8 cellular contexts compared by ENCODE assay signal in the genomic region with DNA sequence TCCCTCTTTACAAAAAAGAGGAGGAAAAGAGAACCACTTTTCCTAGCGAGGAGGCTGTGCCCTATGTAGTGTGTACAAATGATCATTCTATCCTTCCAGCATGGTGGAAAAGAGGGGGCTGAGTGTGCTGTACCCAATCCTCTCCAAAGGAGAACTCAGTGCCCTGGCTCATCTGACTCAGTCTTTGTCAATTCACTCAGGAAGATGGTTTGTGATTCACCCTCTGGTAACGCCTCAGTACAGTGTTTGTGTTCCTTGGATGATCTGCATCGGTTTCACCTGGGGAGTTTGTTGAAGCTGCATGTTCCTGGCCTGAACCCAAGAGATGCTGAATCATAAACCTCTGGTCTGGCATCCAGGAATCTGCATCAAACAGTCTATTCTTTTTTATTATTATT. TPM values are rescaled to one million over a fixed set of nuclear protein-coding genes. Genes with fewer than 3 reads are reported as not detected.
DNase-seq lines count a peak whose midpoint lies in the region; ATAC-seq and TF ChIP-seq lines count a peak whose summit lies in the region.

No MANE protein-coding gene starts in this region.

- BruUV-seq in Calu3 (replicated peaks; lab: Mats Ljungman, UMichigan) (no TSS peak), IMR-90 (replicated peaks; lab: Mats Ljungman, UMichigan) (no TSS peak)

- H2AK5ac ChIP-seq in IMR-90 (ENCODE audit: low read depth, low read length) = peak overlapping the region; percentile 41; the same call in 1 of the 2 replicates

- H3K36me3 Mint-ChIP-seq in Calu3 (ENCODE audit: insufficient read depth, unreplicated experiment) (no peaks in the 10 kb centered on the region), neural progenitor cell (no peaks in the 10 kb centered on the region)

- H4K8ac ChIP-seq in IMR-90 (ENCODE audit: low read depth in 2 of 2, low read length in 2 of 2) = peak overlapping the region in 1 of 2 experiments; percentile 77; a peak in 1 of 4 replicates

- H3K4me2 ChIP-seq in IMR-90 (ENCODE audit: low read depth, low read length) (peak overlapping the region; percentile 77), neural progenitor cell (no peak overlapping the region)

- dilution Hi-C loops in IMR-90 (cut with HindIII; ENCODE audit: low sequenced_read_pairs, unreplicated experiment) = no loop called here

- H3K4me1 ChIP-seq in IMR-90 (ENCODE audit: control insufficient read depth, insufficient read depth, low read length) (peaks cover 2% of the 10 kb centered on the region; the same call in 1 of the 2 replicates), neural progenitor cell (no peaks in the 10 kb centered on the region)

- H3K36me3 ChIP-seq in IMR-90 (ENCODE audit: control insufficient read depth, insufficient read depth, low read length) = no peaks in the 10 kb centered on the region
- H3K36me3 ChIP-seq in neural progenitor cell = no peaks in the 10 kb centered on the region

- H3K27me3 Mint-ChIP-seq in Calu3 (ENCODE audit: unreplicated experiment) = peaks cover 12% of the 10 kb centered on the region
- H3K27me3 Mint-ChIP-seq in neural progenitor cell (ENCODE audit: insufficient read depth, low read depth) = no peaks in the 10 kb centered on the region

- in situ Hi-C loops in IMR-90 (cut with MboI; ENCODE audit: low sequenced_read_pairs) = no loop called here

- no peak overlapping the region for H3K27ac Mint-ChIP-seq in Calu3 (ENCODE audit: unreplicated experiment)
- H3K27ac Mint-ChIP-seq in neural progenitor cell = no peak overlapping the region

- peak overlapping the region; percentile 50; the same call in 1 of the 2 replicates for H3K27ac ChIP-seq in IMR-90 (ENCODE audit: insufficient read depth, low read length)
- peak overlapping the region; percentile 92 for H3K27ac ChIP-seq in caudate nucleus (ENCODE audit: low read depth, low read length)
- no peak overlapping the region for H3K27ac ChIP-seq in neural progenitor cell

- 0 out of 2 replicates have a peak overlapping the region, but pooled peaks have one; percentile 10 for H4K5ac ChIP-seq in IMR-90 (ENCODE audit: low read depth, low read length)

- H3K9me3 ChIP-seq in IMR-90 (ENCODE audit: control insufficient read depth, insufficient read depth, low read length) (no peaks in the 10 kb centered on the region), neural progenitor cell (ENCODE audit: low read depth) (no peaks in the 10 kb centered on the region)

- no peak for TF ChIP-seq POLR2A in IMR-90 (IDR thresholded peaks at IDR 0.05; ENCODE audit: low read depth, low read length)

- DNase-seq in Calu3 (peak; percentile 2), IMR-90 (peak; percentile 96), caudate nucleus (lab: John Stamatoyannopoulos, UW) (peak in 33 of 61 donors; percentile 10 to 83 (median 45)), neural progenitor cell (ENCODE audit: low spot score) (no peak), NCI-H524 (lab: John Stamatoyannopoulos, UW) (no peak), NCI-H2029 treated with DMSO at 0.1 percent for 48 hours (lab: John Stamatoyannopoulos, UW) (no peak)

- intact Hi-C loops in Calu3 (cut with micrococcal nuclease; ENCODE audit: unreplicated experiment) = no loop called here
- intact Hi-C loops in IMR-90 (cut with micrococcal nuclease) = loop anchor here (2.0 to 10.0 kb wide), 4 partner anchors 67 to 1208 kb away; no protein-coding TSS in a partner anchor

- peak overlapping the region; percentile 23 for H3K4ac ChIP-seq in IMR-90 (ENCODE audit: low read depth, low read length)

- peak overlapping the region; percentile 11 for H3K14ac ChIP-seq in IMR-90 (replicated peaks; ENCODE audit: low read depth, low read length)

- H2BK20ac ChIP-seq in IMR-90 (ENCODE audit: low read depth, low read length) = peak overlapping the region; percentile 71

- H2BK120ac ChIP-seq in IMR-90 (ENCODE audit: low read depth, low read length) = peak overlapping the region; percentile 74

- peak overlapping the region; percentile 17 for H2AK9ac ChIP-seq in IMR-90 (replicated peaks; ENCODE audit: low read depth, low read length, poor library complexity)

- H4K91ac ChIP-seq in IMR-90 (ENCODE audit: insufficient read depth, low read depth, low read length) = peak overlapping the region; percentile 71

- ATAC-seq in IMR-90 (ENCODE audit: low read depth) = peak; percentile 84
- no peak for ATAC-seq in HG02678 (IDR thresholded peaks at IDR 0.05; ENCODE audit: unreplicated experiment)
- ATAC-seq in HG03354 (IDR thresholded peaks at IDR 0.05; ENCODE audit: poor library complexity, severe bottlenecking, unreplicated experiment) = no peak

- H2BK15ac ChIP-seq in IMR-90 (ENCODE audit: low read depth, low read length) = peak overlapping the region; percentile 69; the same call in 2 of the 3 replicates

- H4K20me1 ChIP-seq in IMR-90 (ENCODE audit: insufficient read depth, low read length) = peaks cover 5% of the 10 kb centered on the region; the same call in 1 of the 2 replicates
- H4K20me1 ChIP-seq in neural progenitor cell (ENCODE audit: low read depth) = no peaks in the 10 kb centered on the region

- H3K18ac ChIP-seq in IMR-90 (ENCODE audit: low read depth, low read length) = peak overlapping the region; percentile 62; the same call in 1 of the 2 replicates

- no CpG with 5 or more reads among the region's 3 CpGs for WGBS in IMR-90 (ENCODE audit: extremely low coverage in 2 of 2, insufficient read length in 1 of 2), 2 experiments

- H3K4me1 Mint-ChIP-seq in Calu3 (ENCODE audit: low read depth, unreplicated experiment) (peaks cover 5% of the 10 kb centered on the region), neural progenitor cell (peaks cover 7% of the 10 kb centered on the region)

- H2AFZ ChIP-seq in IMR-90 (replicated peaks; ENCODE audit: low read length, poor library complexity) (peak overlapping the region; percentile 82), neural progenitor cell (replicated peaks) (peak overlapping the region; percentile 76)

- H3K79me2 ChIP-seq in neural progenitor cell (ENCODE audit: low read depth) = no peaks in the 10 kb centered on the region

- no peak overlapping the region for H3K56ac ChIP-seq in IMR-90 (ENCODE audit: extremely low read depth, insufficient read depth, low read length)

- peak overlapping the region; percentile 21; the same call in 1 of the 2 replicates for H3K23ac ChIP-seq in IMR-90 (ENCODE audit: low read depth, low read length)

- H3K4me3 Mint-ChIP-seq in Calu3 (ENCODE audit: low read depth, unreplicated experiment) = no peak overlapping the region
- no peak overlapping the region for H3K4me3 Mint-ChIP-seq in neural progenitor cell

- POLR2A ChIA-PET in IMR-90 (lab: Charles Lee; ENCODE audit: unreplicated experiment) = no interaction called here

- H3K79me1 ChIP-seq in IMR-90 (ENCODE audit: low read depth in 1 of 2, low read length in 2 of 2) = no peaks in the 10 kb centered on the region

- no peak for TF ChIP-seq CTCF in Calu3 (IDR thresholded peaks at IDR 0.05; ENCODE audit: unreplicated experiment)
- no peak for TF ChIP-seq CTCF in IMR-90 (conservative IDR thresholded peaks at IDR 0.05; ENCODE audit: low read depth, low read length)
- TF ChIP-seq CTCF in neural progenitor cell (IDR thresholded peaks at IDR 0.05) = no peak

- no peak; the same call in 1 of the 2 replicates for TF ChIP-seq RAD21 in IMR-90 (IDR thresholded peaks at IDR 0.05; ENCODE audit: low read length)

- peak overlapping the region; percentile 82 for H2BK5ac ChIP-seq in IMR-90 (ENCODE audit: low read depth, low read length, poor library complexity, severe bottlenecking)

- peak overlapping the region; percentile 3; the same call in 1 of the 2 replicates for H3K4me3 ChIP-seq in IMR-90 (ENCODE audit: insufficient read depth, low read depth, low read length)
- H3K4me3 ChIP-seq in neural progenitor cell = no peak overlapping the region

- peaks cover 6% of the 10 kb centered on the region for H3K9me1 ChIP-seq in IMR-90 (ENCODE audit: insufficient read depth, low read length)

- H3F3A ChIP-seq in neural progenitor cell (ENCODE audit: low read depth) = no peaks in the 10 kb centered on the region

- H3K9ac ChIP-seq in IMR-90 (ENCODE audit: low read depth, low read length) = peak overlapping the region; percentile 7
- H3K9ac ChIP-seq in neural progenitor cell = no peak overlapping the region

- H3K9me3 Mint-ChIP-seq in Calu3 (ENCODE audit: low read depth, unreplicated experiment) (no peaks in the 10 kb centered on the region), neural progenitor cell (no peaks in the 10 kb centered on the region)

- H3K27me3 ChIP-seq in IMR-90 (ENCODE audit: control insufficient read depth, insufficient read depth, low read length) (no peaks in the 10 kb centered on the region), neural progenitor cell (no peaks in the 10 kb centered on the region)

- CTCF ChIA-PET in Calu3 (lab: Charles Lee) = interaction anchor here (0.6 to 1.1 kb wide), 5 partner anchors 9 to 720 kb away, joined by 3 to 10 read pairs (median 4); no protein-coding TSS in a partner anchor
- CTCF ChIA-PET in IMR-90 (lab: Yijun Ruan, JAX) = interaction anchor here (0.6 to 1.0 kb wide), 7 partner anchors 9 to 818 kb away, joined by 3 to 4 read pairs (median 3); no protein-coding TSS in a partner anchor

TF ChIP-seq in IMR-90, 13 proteins besides CTCF, POLR2A, EP300 and RAD21:
- TF ChIP-seq, protein P1, sequence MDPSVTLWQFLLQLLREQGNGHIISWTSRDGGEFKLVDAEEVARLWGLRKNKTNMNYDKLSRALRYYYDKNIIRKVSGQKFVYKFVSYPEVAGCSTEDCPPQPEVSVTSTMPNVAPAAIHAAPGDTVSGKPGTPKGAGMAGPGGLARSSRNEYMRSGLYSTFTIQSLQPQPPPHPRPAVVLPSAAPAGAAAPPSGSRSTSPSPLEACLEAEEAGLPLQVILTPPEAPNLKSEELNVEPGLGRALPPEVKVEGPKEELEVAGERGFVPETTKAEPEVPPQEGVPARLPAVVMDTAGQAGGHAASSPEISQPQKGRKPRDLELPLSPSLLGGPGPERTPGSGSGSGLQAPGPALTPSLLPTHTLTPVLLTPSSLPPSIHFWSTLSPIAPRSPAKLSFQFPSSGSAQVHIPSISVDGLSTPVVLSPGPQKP (IDR thresholded peaks at IDR 0.05; ENCODE audit: borderline replicate concordance, low read depth, low read length) = no peak
- TF ChIP-seq MXI1 (IDR thresholded peaks at IDR 0.05; ENCODE audit: borderline replicate concordance, low read depth, low read length) (0 out of 2 replicates have a peak, but pooled peaks have one; percentile 31), RCOR1 (IDR thresholded peaks at IDR 0.05; ENCODE audit: insufficient replicate concordance, low read length) (peak; percentile 14), RFX5 (IDR thresholded peaks at IDR 0.05; ENCODE audit: low read depth, low read length) (no peak), FOS (IDR thresholded peaks at IDR 0.05; ENCODE audit: low read depth, low read length) (peak; percentile 59), SMC3 (IDR thresholded peaks at IDR 0.05; ENCODE audit: low read depth, low read length) (no peak), CEBPB (IDR thresholded peaks at IDR 0.05; ENCODE audit: low read depth, low read length) (peak; percentile 38; the same call in 1 of the 2 replicates)

RNA-seq across cellular contexts. Expression of a gene that starts 18.3 kb away (rescaled TPM):
- 1.2 and 1.5 TPM in 2 replicates for total RNA-seq in Calu3 (2022)
- total RNA-seq in IMR-90 (2012; rRNA removed) = 1.3 and 1.9 TPM in 2 replicates
- 0.92 and 0.99 TPM in 2 replicates for polyA plus RNA-seq in IMR-90 (2012; rRNA removed)
- polyA plus RNA-seq in IMR-90 (2012; cell fraction: cytosol; rRNA removed) = 0.56 and 0.59 TPM in 2 replicates
- polyA plus RNA-seq in IMR-90 (2012; cell fraction: nucleus; rRNA removed; ENCODE audit: low replicate concordance) = 0.30 and 1.2 TPM in 2 replicates
- total RNA-seq in neural progenitor cell (ENCODE audit: low replicate concordance) = 0.68 and 1.1 TPM in 2 replicates

Comparison
In these comparisons a context has a peak if more than half of its experiments do, and no peak if none do; other contexts are left out.
1. DNase-seq: peak in Calu3 (single experiment), IMR-90 (single experiment) and caudate nucleus (33 of 61); none in neural progenitor cell (single experiment), NCI-H524 (0 of 2) and NCI-H2029 treated with DMSO at 0.1 percent for 48 hours (single experiment).